8 cellular contexts compared by ENCODE assay signal in the genomic region with DNA sequence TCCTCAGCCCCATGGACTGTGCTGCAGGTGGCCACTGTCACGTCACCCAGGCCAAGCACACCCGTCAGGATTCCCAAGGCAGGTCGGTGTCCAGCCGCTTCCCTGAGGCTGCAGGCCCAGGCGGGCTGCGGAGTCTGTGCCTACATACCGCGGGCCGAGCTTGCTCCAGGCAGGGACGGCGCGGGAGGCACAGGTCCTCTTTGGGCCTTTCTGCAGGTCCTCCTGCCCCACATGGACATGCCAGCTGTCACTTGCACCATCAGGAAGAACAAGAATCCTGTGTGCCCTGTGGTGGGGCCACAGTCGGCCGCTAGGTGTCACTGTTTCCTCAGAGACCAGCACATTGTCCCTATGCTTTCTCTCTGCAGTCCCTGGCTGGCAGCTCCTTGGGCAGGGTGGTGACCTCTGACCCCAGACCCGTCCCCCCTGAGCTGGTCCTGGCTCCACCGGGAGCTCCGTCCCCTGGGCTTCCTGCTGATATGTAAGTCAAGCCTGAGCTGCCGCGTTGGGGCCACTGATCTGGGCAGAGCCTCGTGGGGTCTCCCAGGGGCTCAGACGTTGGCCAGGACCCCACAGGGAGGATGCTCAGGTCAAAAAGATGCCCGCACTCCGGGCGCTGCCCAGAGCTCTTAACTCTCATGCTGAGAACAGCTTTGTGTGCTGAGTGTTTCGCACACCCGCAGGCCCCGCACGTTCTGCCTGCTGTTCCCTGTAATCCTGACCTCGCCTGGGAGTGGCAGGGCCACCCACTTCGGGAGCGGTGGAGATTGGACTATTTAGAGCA. TPM values are rescaled to one million over a fixed set of nuclear protein-coding genes. Genes with fewer than 3 reads are reported as not detected.
DNase-seq lines count a peak whose midpoint lies in the region; ATAC-seq and TF ChIP-seq lines count a peak whose summit lies in the region.

No MANE protein-coding gene starts in this region.

- no peaks in the 10 kb centered on the region for H3K27me3 ChIP-seq in GM06990 (replicated peaks; ENCODE audit: control insufficient read depth, insufficient read depth, low read length)
- no peaks in the 10 kb centered on the region for H3K27me3 ChIP-seq in neural progenitor cell

- peak; percentile 93 for ATAC-seq in stimulated activated naive CD8-positive, alpha-beta T cell treated with anti-CD3 and anti-CD28 coated beads, Interleukin-15, amount 100 ng/mL, for 72 hours
- ATAC-seq in GM21528 (IDR thresholded peaks at IDR 0.05; ENCODE audit: low FRiP score, unreplicated experiment) = no peak

- H3K9ac ChIP-seq in neural progenitor cell = no peak overlapping the region

- H3K4me3 ChIP-seq in GM06990 (replicated peaks; ENCODE audit: low read depth, low read length) (no peak overlapping the region), fibroblast of the aortic adventitia (ENCODE audit: low read depth, low read length) (no peak overlapping the region), neural progenitor cell (no peak overlapping the region)

- no peaks in the 10 kb centered on the region for H3K27me3 Mint-ChIP-seq in activated T-helper 1 cell treated with anti-CD3 and anti-CD28 coated beads, Interleukin-12 subunit alpha, Interleukin-12 subunit beta, Interleukin-2, Interleukin-4 antibody, amounts not matched to agents 30 ng/mL and 10 ng/mL and 1 ng/mL, durations not matched to agents 14 hours and 24 hours and 36 hours (ENCODE audit: insufficient read depth)
- peaks cover 13% of the 10 kb centered on the region for H3K27me3 Mint-ChIP-seq in neural progenitor cell (ENCODE audit: insufficient read depth, low read depth)
- peaks cover 8% of the 10 kb centered on the region for H3K27me3 Mint-ChIP-seq in stimulated activated naive CD8-positive, alpha-beta T cell treated with anti-CD3 and anti-CD28 coated beads, Interleukin-15, amount 100 ng/mL, for 72 hours

- H3K36me3 ChIP-seq in GM06990 (ENCODE audit: control insufficient read depth, insufficient read depth, low read length) = no peaks in the 10 kb centered on the region
- H3K36me3 ChIP-seq in neural progenitor cell = no peaks in the 10 kb centered on the region

- H2AFZ ChIP-seq in neural progenitor cell (replicated peaks) = no peak overlapping the region

- peaks cover 19% of the 10 kb centered on the region for H3K9me3 Mint-ChIP-seq in activated T-helper 1 cell treated with anti-CD3 and anti-CD28 coated beads, Interleukin-12 subunit alpha, Interleukin-12 subunit beta, Interleukin-2, Interleukin-4 antibody, amounts not matched to agents 30 ng/mL and 10 ng/mL and 1 ng/mL, durations not matched to agents 14 hours and 24 hours and 36 hours
- H3K9me3 Mint-ChIP-seq in neural progenitor cell = peaks cover 12% of the 10 kb centered on the region
- H3K9me3 Mint-ChIP-seq in stimulated activated naive CD8-positive, alpha-beta T cell treated with anti-CD3 and anti-CD28 coated beads, Interleukin-15, amount 100 ng/mL, for 72 hours = peaks cover 0 to 13% of the 10 kb centered on the region in 2 donors

- H3K36me3 Mint-ChIP-seq in activated T-helper 1 cell treated with anti-CD3 and anti-CD28 coated beads, Interleukin-12 subunit alpha, Interleukin-12 subunit beta, Interleukin-2, Interleukin-4 antibody, amounts not matched to agents 30 ng/mL and 10 ng/mL and 1 ng/mL, durations not matched to agents 14 hours and 24 hours and 36 hours (ENCODE audit: low read depth) = no peaks in the 10 kb centered on the region
- no peaks in the 10 kb centered on the region for H3K36me3 Mint-ChIP-seq in neural progenitor cell

- no peaks in the 10 kb centered on the region for H3K4me1 Mint-ChIP-seq in activated T-helper 1 cell treated with anti-CD3 and anti-CD28 coated beads, Interleukin-12 subunit alpha, Interleukin-12 subunit beta, Interleukin-2, Interleukin-4 antibody, amounts not matched to agents 30 ng/mL and 10 ng/mL and 1 ng/mL, durations not matched to agents 14 hours and 24 hours and 36 hours (ENCODE audit: low read depth)
- H3K4me1 Mint-ChIP-seq in neural progenitor cell = peaks cover 19% of the 10 kb centered on the region
- no peaks in the 10 kb centered on the region for H3K4me1 Mint-ChIP-seq in stimulated activated naive CD8-positive, alpha-beta T cell treated with anti-CD3 and anti-CD28 coated beads, Interleukin-15, amount 100 ng/mL, for 72 hours

- DNase-seq in GM06990 (ENCODE audit: extremely low read depth, insufficient read length) (peak; percentile 55), RPMI8226 (peak; percentile 70), fibroblast of the aortic adventitia (ENCODE audit: low read depth) (peak; percentile 80), neural progenitor cell (ENCODE audit: low spot score) (peak; percentile 94)
- peak; percentile 65 for DNase-seq in activated T-helper 1 cell treated with anti-CD3 and anti-CD28 coated beads, Interleukin-12 subunit alpha, Interleukin-12 subunit beta, Interleukin-2, Interleukin-4 antibody, amounts not matched to agents 30 ng/mL and 10 ng/mL and 1 ng/mL, durations not matched to agents 14 hours and 24 hours and 36 hours (ENCODE audit: low spot score)
- DNase-seq in stimulated activated naive CD8-positive, alpha-beta T cell treated with anti-CD3 and anti-CD28 coated beads, Interleukin-15, amount 100 ng/mL, for 72 hours = peak; percentile 78 to 80

- H4K20me1 ChIP-seq in neural progenitor cell (ENCODE audit: low read depth) = peaks cover 5% of the 10 kb centered on the region

- no peak overlapping the region for H3K27ac Mint-ChIP-seq in activated T-helper 1 cell treated with anti-CD3 and anti-CD28 coated beads, Interleukin-12 subunit alpha, Interleukin-12 subunit beta, Interleukin-2, Interleukin-4 antibody, amounts not matched to agents 30 ng/mL and 10 ng/mL and 1 ng/mL, durations not matched to agents 14 hours and 24 hours and 36 hours
- no peak overlapping the region for H3K27ac Mint-ChIP-seq in neural progenitor cell
- H3K27ac Mint-ChIP-seq in stimulated activated naive CD8-positive, alpha-beta T cell treated with anti-CD3 and anti-CD28 coated beads, Interleukin-15, amount 100 ng/mL, for 72 hours = no peak overlapping the region

- H3K79me2 ChIP-seq in neural progenitor cell (ENCODE audit: low read depth) = no peaks in the 10 kb centered on the region

- TF ChIP-seq CTCF in GM06990 (IDR thresholded peaks at IDR 0.05; ENCODE audit: insufficient read depth, low read length, poor library complexity, severe bottlenecking) = peak; percentile 92
- TF ChIP-seq CTCF in LNCAP (IDR thresholded peaks at IDR 0.05) = peak; percentile 86
- TF ChIP-seq CTCF in fibroblast of the aortic adventitia (IDR thresholded peaks at IDR 0.05; ENCODE audit: insufficient read depth, low read length) = peak; percentile 97
- peak; percentile 94 for TF ChIP-seq CTCF in neural progenitor cell (IDR thresholded peaks at IDR 0.05)

- no peak overlapping the region for H3K4me3 Mint-ChIP-seq in activated T-helper 1 cell treated with anti-CD3 and anti-CD28 coated beads, Interleukin-12 subunit alpha, Interleukin-12 subunit beta, Interleukin-2, Interleukin-4 antibody, amounts not matched to agents 30 ng/mL and 10 ng/mL and 1 ng/mL, durations not matched to agents 14 hours and 24 hours and 36 hours
- H3K4me3 Mint-ChIP-seq in neural progenitor cell = no peak overlapping the region
- no peak overlapping the region for H3K4me3 Mint-ChIP-seq in stimulated activated naive CD8-positive, alpha-beta T cell treated with anti-CD3 and anti-CD28 coated beads, Interleukin-15, amount 100 ng/mL, for 72 hours

- no peaks in the 10 kb centered on the region for H3K9me3 ChIP-seq in neural progenitor cell (ENCODE audit: low read depth)

- peaks cover 15% of the 10 kb centered on the region for H3K4me1 ChIP-seq in neural progenitor cell

- H3K27ac ChIP-seq in neural progenitor cell = no peak overlapping the region

- H3F3A ChIP-seq in neural progenitor cell (ENCODE audit: low read depth) = peaks cover 18% of the 10 kb centered on the region

- intact Hi-C loops in activated T-helper 1 cell treated with anti-CD3 and anti-CD28 coated beads, Interleukin-12 subunit alpha, Interleukin-12 subunit beta, Interleukin-2, Interleukin-4 antibody, amounts not matched to agents 30 ng/mL and 10 ng/mL and 1 ng/mL, durations not matched to agents 14 hours and 24 hours and 36 hours (cut with micrococcal nuclease) = loop anchor here (5.0 kb wide), 2 partner anchors 366 to 881 kb away; a partner anchor contains a TSS

- peak overlapping the region; percentile 46 for H3K4me2 ChIP-seq in neural progenitor cell

RNA-seq across cellular contexts. Expression of a gene that starts 17.4 kb away (rescaled TPM):
- total RNA-seq in activated T-helper 1 cell treated with anti-CD3 and anti-CD28 coated beads, Interleukin-12 subunit alpha, Interleukin-12 subunit beta, Interleukin-2, Interleukin-4 antibody, amounts not matched to agents 30 ng/mL and 10 ng/mL and 1 ng/mL, durations not matched to agents 14 hours and 24 hours and 36 hours = not detected in 2 replicates
- total RNA-seq in fibroblast of the aortic adventitia (ENCODE audit: low replicate concordance) (not detected in 2 replicates), neural progenitor cell (ENCODE audit: low replicate concordance) (not detected in 2 replicates)

RNA-seq across cellular contexts. Expression of a gene that starts 31.3 kb away (rescaled TPM):
- 0.66 and 0.83 TPM in 2 replicates for total RNA-seq in activated T-helper 1 cell treated with anti-CD3 and anti-CD28 coated beads, Interleukin-12 subunit alpha, Interleukin-12 subunit beta, Interleukin-2, Interleukin-4 antibody, amounts not matched to agents 30 ng/mL and 10 ng/mL and 1 ng/mL, durations not matched to agents 14 hours and 24 hours and 36 hours
- total RNA-seq in fibroblast of the aortic adventitia (ENCODE audit: low replicate concordance) (under 0.01 TPM in 1 of 2 replicates, not detected in the other), neural progenitor cell (ENCODE audit: low replicate concordance) (29.9 and 41.1 TPM in 2 replicates)

RNA-seq across cellular contexts. Expression of a gene that starts 44.7 kb away (rescaled TPM):
- total RNA-seq in activated T-helper 1 cell treated with anti-CD3 and anti-CD28 coated beads, Interleukin-12 subunit alpha, Interleukin-12 subunit beta, Interleukin-2, Interleukin-4 antibody, amounts not matched to agents 30 ng/mL and 10 ng/mL and 1 ng/mL, durations not matched to agents 14 hours and 24 hours and 36 hours = not detected in 2 replicates
- total RNA-seq in fibroblast of the aortic adventitia (ENCODE audit: low replicate concordance) = not detected in 2 replicates
- total RNA-seq in neural progenitor cell (ENCODE audit: low replicate concordance) = not detected in 2 replicates

RNA-seq across cellular contexts. Expression of a gene that starts 54.9 kb away (rescaled TPM):
- total RNA-seq in activated T-helper 1 cell treated with anti-CD3 and anti-CD28 coated beads, Interleukin-12 subunit alpha, Interleukin-12 subunit beta, Interleukin-2, Interleukin-4 antibody, amounts not matched to agents 30 ng/mL and 10 ng/mL and 1 ng/mL, durations not matched to agents 14 hours and 24 hours and 36 hours = not detected in 2 replicates
- total RNA-seq in fibroblast of the aortic adventitia (ENCODE audit: low replicate concordance) (under 0.01 and 0.41 TPM in 2 replicates), neural progenitor cell (ENCODE audit: low replicate concordance) (not detected in 2 replicates)

Comparison
In these comparisons a context has a peak if more than half of its experiments do, and no peak if none do; other contexts are left out.
1. RNA of a gene that starts 31.3 kb away (total RNA-seq): 29.9 to 41.1 TPM in neural progenitor cell; 0.66 to 0.83 TPM in activated T-helper 1 cell treated with anti-CD3 and anti-CD28 coated beads, Interleukin-12 subunit alpha, Interleukin-12 subunit beta, Interleukin-2, Interleukin-4 antibody, amounts not matched to agents 30 ng/mL and 10 ng/mL and 1 ng/mL, durations not matched to agents 14 hours and 24 hours and 36 hours and under 0.01 TPM in fibroblast of the aortic adventitia; every median in the first group is over 10 times any median in the second.
2. Peak in every context shown above with its lines, with median percentiles within 50 percentile points of each other: DNase-seq and CTCF ChIP-seq.